In genomic region chr2:182360012-182360662, GRCh38 we compare ENCODE assay signal across 13 cellular contexts.
A peak's percentile ranks its signal among the peaks of the same experiment; 100 is the strongest.
DNase-seq lines count a peak whose midpoint lies in the region; ATAC-seq, FAIRE-seq and TF ChIP-seq lines count a peak whose summit lies in the region.
"Had no signal": no experiment of that assay in that cellular context is flagged by ENCODE, and none has a peak within 500 bp of the region (broad histone marks: within the 10 kb centered on the region; RNA-seq: fewer than 3 reads in every experiment).

No MANE protein-coding gene starts in this region.

- H3K9me3 ChIP-seq in astrocyte (ENCODE audit: insufficient read depth, low read depth, low read length) = no peaks in the 10 kb centered on the region
- no peaks in the 10 kb centered on the region for H3K9me3 ChIP-seq in gastrocnemius medialis
- H3K9me3 ChIP-seq in T-helper 17 cell (ENCODE audit: control insufficient read depth, low read length, poor library complexity, severe bottlenecking) = no peaks in the 10 kb centered on the region
- H3K9me3 ChIP-seq: spleen had no signal

- H4K20me1 ChIP-seq in astrocyte (ENCODE audit: insufficient read depth, low read length) = no peaks in the 10 kb centered on the region

- H3K79me2 ChIP-seq in astrocyte (ENCODE audit: insufficient read depth, low read length) = no peaks in the 10 kb centered on the region

- H3K27ac ChIP-seq in astrocyte (ENCODE audit: low read depth, low read length) (no peak overlapping the region), gastrocnemius medialis (peak overlapping the region; percentile 26 to 43 (median 32))
- H3K27ac ChIP-seq: C4-2B had no signal

- H3K27ac Mint-ChIP-seq in astrocyte (ENCODE audit: unreplicated experiment) = no peak overlapping the region
- no peak overlapping the region for H3K27ac Mint-ChIP-seq in T-helper 17 cell

- H2AFZ ChIP-seq in astrocyte (ENCODE audit: low read depth, low read length) = no peak overlapping the region

- no peak overlapping the region for H3K9ac ChIP-seq in astrocyte (ENCODE audit: low read length)

- H3K4me3 Mint-ChIP-seq in astrocyte (ENCODE audit: unreplicated experiment) = no peak overlapping the region
- no peak overlapping the region for H3K4me3 Mint-ChIP-seq in T-helper 17 cell

- peak; percentile 2 for DNase-seq in EL
- peak; percentile 62 for DNase-seq in astrocyte (ENCODE audit: low read depth)
- DNase-seq in left ventricle myocardium superior = peak; percentile 27
- DNase-seq in gastrocnemius medialis = no peak
- no peak for DNase-seq in ecto neural progenitor cell (ENCODE audit: low spot score)
- DNase-seq in T-helper 17 cell = no peak
- DNase-seq in cortex of kidney (lab: John Stamatoyannopoulos, UW) = no peak
- DNase-seq in activated T-cell treated with anti-CD3 and anti-CD28 coated beads, Interleukin-2, amount 50 U/mL, for 48 hours = no peak
- DNase-seq: activated CD4-positive, CD25-positive, alpha-beta regulatory T cell treated with anti-CD3 and anti-CD28 coated beads, Interleukin-2, amount 50 U/mL, for 72 hours; NCI-H1105; NCI-H748 treated with DMSO at 0.1 percent for 48 hours; spleen had no signal

- peak; percentile 88 for ATAC-seq in left ventricle myocardium superior
- no peak for ATAC-seq in gastrocnemius medialis
- no peak for ATAC-seq in T-helper 17 cell

- TF ChIP-seq CTCF in astrocyte (IDR thresholded peaks at IDR 0.05; ENCODE audit: insufficient read depth, low read depth, low read length) = no peak
- TF ChIP-seq CTCF in gastrocnemius medialis (IDR thresholded peaks at IDR 0.05 in 4 of 5, conservative IDR thresholded peaks at IDR 0.05 in 1 of 5) = no peak

- no peaks in the 10 kb centered on the region for H3K9me3 Mint-ChIP-seq in astrocyte (ENCODE audit: unreplicated experiment)

- no peaks in the 10 kb centered on the region for H3K4me1 Mint-ChIP-seq in astrocyte (ENCODE audit: low read depth, unreplicated experiment)
- no peaks in the 10 kb centered on the region for H3K4me1 Mint-ChIP-seq in T-helper 17 cell

- TF ChIP-seq POLR2A in gastrocnemius medialis (IDR thresholded peaks at IDR 0.05) = no peak

- H3K4me3 ChIP-seq in astrocyte (ENCODE audit: insufficient read depth, low read depth, low read length) = no peak overlapping the region
- no peak overlapping the region for H3K4me3 ChIP-seq in gastrocnemius medialis
- H3K4me3 ChIP-seq: spleen had no signal

- no peak overlapping the region for H3K4me2 ChIP-seq in astrocyte (ENCODE audit: low read length)

- H3K27me3 ChIP-seq in astrocyte (ENCODE audit: insufficient read depth, low read length) (no peaks in the 10 kb centered on the region), gastrocnemius medialis (no peaks in the 10 kb centered on the region)
- H3K27me3 ChIP-seq: spleen had no signal

- no peak for FAIRE-seq in astrocyte (lab: Jason Lieb, UNC)

- H3K27me3 Mint-ChIP-seq in astrocyte (ENCODE audit: low read depth, unreplicated experiment) = no peaks in the 10 kb centered on the region
- no peaks in the 10 kb centered on the region for H3K27me3 Mint-ChIP-seq in T-helper 17 cell

- H3K36me3 Mint-ChIP-seq in astrocyte (ENCODE audit: low read depth, unreplicated experiment) (no peaks in the 10 kb centered on the region), T-helper 17 cell (ENCODE audit: low read depth) (no peaks in the 10 kb centered on the region)

- H3K4me1 ChIP-seq in astrocyte (ENCODE audit: insufficient read depth, low read length) (no peaks in the 10 kb centered on the region), gastrocnemius medialis (no peaks in the 10 kb centered on the region)
- H3K4me1 ChIP-seq: spleen had no signal

- intact Hi-C loops in left ventricle myocardium superior (cut with micrococcal nuclease) = no loop called here
- intact Hi-C loops in gastrocnemius medialis (cut with DNase I; ENCODE audit: low total_unique reads) = no loop called here

- in situ Hi-C loops in gastrocnemius medialis (cut with MboI; ENCODE audit: low sequenced_read_pairs in 4 of 4) = no loop called here

- H3K36me3 ChIP-seq in astrocyte (ENCODE audit: insufficient read depth, low read length) = no peaks in the 10 kb centered on the region
- H3K36me3 ChIP-seq in gastrocnemius medialis = no peaks in the 10 kb centered on the region
- H3K36me3 ChIP-seq: spleen had no signal

Comparison
In these comparisons a context has a peak if more than half of its experiments do, and no peak if none do; other contexts are left out.
1. DNase-seq: peak in EL (single experiment), astrocyte (single experiment) and left ventricle myocardium superior (single experiment); none in gastrocnemius medialis (0 of 2), ecto neural progenitor cell (single experiment), T-helper 17 cell (0 of 3), cortex of kidney (single experiment) and activated T-cell treated with anti-CD3 and anti-CD28 coated beads, Interleukin-2, amount 50 U/mL, for 48 hours (0 of 2).